11 cellular contexts compared by ENCODE assay signal in the genomic region with DNA sequence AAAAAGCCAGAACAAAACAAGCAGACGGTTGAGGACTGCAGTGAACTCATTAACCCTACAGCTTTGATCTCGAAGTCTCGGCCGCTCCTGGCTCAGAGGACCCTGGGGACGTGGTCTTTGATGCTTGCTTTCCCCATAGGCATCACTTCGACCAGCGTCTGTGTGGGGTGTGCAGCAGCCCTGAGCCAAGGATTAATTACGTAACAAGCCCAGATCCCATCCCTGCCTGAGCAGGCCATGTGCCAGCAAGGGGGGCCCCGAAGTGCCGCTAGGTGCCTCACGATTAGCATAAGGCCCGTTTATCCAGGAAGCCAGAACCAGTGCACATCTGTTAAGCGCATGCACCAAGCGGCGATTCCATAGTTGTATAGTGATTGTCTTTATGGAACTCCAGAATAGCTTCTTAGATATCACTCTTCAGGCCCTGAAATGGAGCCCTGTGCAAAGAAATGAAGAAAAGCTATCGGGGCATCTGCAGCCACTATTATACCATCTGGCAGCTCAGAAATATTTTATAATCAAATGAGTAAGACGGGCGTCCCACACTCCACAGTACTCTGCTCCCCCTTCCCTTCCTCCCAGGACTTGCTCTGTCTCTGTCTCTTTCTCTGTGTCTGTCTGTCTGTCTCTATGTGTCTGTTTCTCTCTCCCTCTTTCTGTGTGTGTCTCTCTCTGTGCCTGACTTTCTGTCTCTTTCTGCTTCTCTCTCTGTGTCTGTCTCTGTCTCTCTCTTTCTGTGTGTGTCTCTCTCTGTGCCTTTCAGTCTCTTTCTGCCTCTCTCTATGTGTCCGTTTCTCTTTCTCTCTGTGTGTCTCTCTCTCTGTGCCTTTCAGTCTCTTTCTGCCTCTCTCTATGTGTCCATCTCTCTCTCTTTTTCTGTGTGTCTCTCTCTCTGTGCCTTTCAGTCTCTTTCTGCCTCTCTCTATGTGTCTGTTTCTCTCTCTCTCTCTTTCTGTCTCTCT. TPM values are rescaled to one million over a fixed set of nuclear protein-coding genes. Genes with fewer than 3 reads are reported as not detected.
DNase-seq lines count a peak whose midpoint lies in the region; ATAC-seq and TF ChIP-seq lines count a peak whose summit lies in the region.
"Had no signal": no experiment of that assay in that cellular context is flagged by ENCODE, and none has a peak within 500 bp of the region (broad histone marks: within the 10 kb centered on the region; RNA-seq: fewer than 3 reads in every experiment).

No MANE protein-coding gene starts in this region.

- no peak for ATAC-seq in HG02852 (IDR thresholded peaks at IDR 0.05; ENCODE audit: unreplicated experiment)

- no peak for TF ChIP-seq CTCF in SK-N-SH (IDR thresholded peaks at IDR 0.05)
- TF ChIP-seq CTCF in fibroblast of villous mesenchyme (IDR thresholded peaks at IDR 0.05; ENCODE audit: insufficient read depth, low read depth, low read length) = no peak
- TF ChIP-seq CTCF in suprapubic skin (IDR thresholded peaks at IDR 0.05) = no peak

- H4K20me1 ChIP-seq in SK-N-SH (ENCODE audit: insufficient read depth) = no peaks in the 10 kb centered on the region

- H3K27me3 Mint-ChIP-seq in activated CD4-positive, alpha-beta memory T cell treated with anti-CD3 and anti-CD28 coated beads, Interleukin-2, amount 10 ng/mL, durations not matched to agents 7 days and 5 days = no peaks in the 10 kb centered on the region

- H3K4me1 ChIP-seq in SK-N-SH (ENCODE audit: control insufficient read depth in 1 of 2, insufficient read depth in 2 of 2, low read depth in 1 of 2, low read length in 1 of 2) (peaks cover 8 to 64% of the 10 kb centered on the region in 2 experiments; a peak in 3 of 4 replicates), suprapubic skin (peaks cover 19% of the 10 kb centered on the region)

- peak overlapping the region; percentile 56; the same call in 1 of the 2 replicates for H3K4me2 ChIP-seq in SK-N-SH

- H3K4me3 Mint-ChIP-seq in activated CD4-positive, alpha-beta memory T cell treated with anti-CD3 and anti-CD28 coated beads, Interleukin-2, amount 10 ng/mL, durations not matched to agents 7 days and 5 days = no peak overlapping the region
- H3K4me3 Mint-ChIP-seq: neural crest cell had no signal

- no peak for TF ChIP-seq POLR2A in suprapubic skin (IDR thresholded peaks at IDR 0.05)

- H3K27ac ChIP-seq in SK-N-SH (ENCODE audit: low read depth in 2 of 2, low read length in 1 of 2) = peak overlapping the region; percentile 7 to 67; a peak in 3 of 4 replicates
- no peak overlapping the region for H3K27ac ChIP-seq in suprapubic skin
- H3K27ac ChIP-seq: tibial artery had no signal

- DNase-seq in AG20443 (ENCODE audit: low spot score) = peak; percentile 52
- DNase-seq in GF-D8 (lab: John Stamatoyannopoulos, UW) = peak; percentile 6
- DNase-seq in SK-N-SH = peak; percentile 93
- peak; percentile 34 for DNase-seq in fibroblast of villous mesenchyme (ENCODE audit: low read depth)
- DNase-seq in activated CD4-positive, alpha-beta memory T cell treated with anti-CD3 and anti-CD28 coated beads, Interleukin-2, amount 10 ng/mL, durations not matched to agents 7 days and 5 days = no peak
- no peak for DNase-seq in foreskin melanocyte
- DNase-seq in suprapubic skin (ENCODE audit: low spot score in 2 of 2) = no peak
- DNase-seq: NCI-H2107, tibial artery had no signal

- no peaks in the 10 kb centered on the region for H3K36me3 Mint-ChIP-seq in activated CD4-positive, alpha-beta memory T cell treated with anti-CD3 and anti-CD28 coated beads, Interleukin-2, amount 10 ng/mL, durations not matched to agents 7 days and 5 days (ENCODE audit: low read depth)

- H3K27me3 ChIP-seq in SK-N-SH (ENCODE audit: insufficient read depth) (no peaks in the 10 kb centered on the region), suprapubic skin (no peaks in the 10 kb centered on the region)
- H3K27me3 ChIP-seq: tibial artery had no signal

- H3K9ac ChIP-seq in SK-N-SH = peak overlapping the region; percentile 11; the same call in 1 of the 2 replicates

- H3F3A ChIP-seq in SK-N-SH (replicated peaks; ENCODE audit: insufficient read depth) = peaks cover 3% of the 10 kb centered on the region

- CTCF ChIA-PET in SK-N-SH (lab: Yijun Ruan, JAX) = interaction anchor here (1.0 to 2.5 kb wide), 11 partner anchors 17 to 91 kb away, joined by 3 to 8 read pairs (median 4); a partner anchor contains a TSS
- CTCF ChIA-PET in activated CD4-positive, alpha-beta memory T cell treated with anti-CD3 and anti-CD28 coated beads, Interleukin-2, amount 10 ng/mL, durations not matched to agents 7 days and 5 days (lab: Charles Lee) = no interaction called here

- peaks cover 32% of the 10 kb centered on the region for H3K4me1 Mint-ChIP-seq in activated CD4-positive, alpha-beta memory T cell treated with anti-CD3 and anti-CD28 coated beads, Interleukin-2, amount 10 ng/mL, durations not matched to agents 7 days and 5 days

- H3K79me2 ChIP-seq in SK-N-SH (ENCODE audit: insufficient read depth) = peaks cover 20% of the 10 kb centered on the region; the same call in 1 of the 2 replicates

- 41% methylated on average over 19 of the region's 19 CpGs for WGBS in SK-N-SH (ENCODE audit: low lambda C conversion rate)
- WGBS in suprapubic skin = 68% methylated on average over 19 of the region's 19 CpGs

- H3K9me2 ChIP-seq in SK-N-SH = no peaks in the 10 kb centered on the region

- no peaks in the 10 kb centered on the region for H3K36me3 ChIP-seq in SK-N-SH (replicated peaks in 1 of 2; ENCODE audit: control insufficient read depth in 1 of 2, insufficient read depth in 2 of 2, low read length in 1 of 2)
- H3K36me3 ChIP-seq in suprapubic skin = no peaks in the 10 kb centered on the region
- H3K36me3 ChIP-seq: tibial artery had no signal

- TF ChIP-seq EP300 in SK-N-SH (IDR thresholded peaks at IDR 0.05; ENCODE audit: borderline replicate concordance in 1 of 2, low read depth in 1 of 2, low read length in 1 of 2) (no peak; a peak in 1 of 4 replicates), suprapubic skin (IDR thresholded peaks at IDR 0.05) (no peak)

- H3K4me3 ChIP-seq in SK-N-SH (ENCODE audit: low read depth in 2 of 2, low read length in 1 of 2) = no peak overlapping the region
- H3K4me3 ChIP-seq in fibroblast of villous mesenchyme (ENCODE audit: low read depth, low read length) = no peak overlapping the region
- H3K4me3 ChIP-seq in suprapubic skin = no peak overlapping the region
- H3K4me3 ChIP-seq: tibial artery had no signal

- peak overlapping the region; percentile 7; the same call in 1 of the 2 replicates for H2AFZ ChIP-seq in SK-N-SH (ENCODE audit: low read depth)

- TF ChIP-seq RAD21 in SK-N-SH (IDR thresholded peaks at IDR 0.05; ENCODE audit: low read length) = no peak

- no peak overlapping the region for H3K27ac Mint-ChIP-seq in activated CD4-positive, alpha-beta memory T cell treated with anti-CD3 and anti-CD28 coated beads, Interleukin-2, amount 10 ng/mL, durations not matched to agents 7 days and 5 days

- POLR2A ChIA-PET in SK-N-SH (lab: Yijun Ruan, JAX) = interaction anchor here (0.6 to 1.0 kb wide), 2 partner anchors 13 to 168 kb away, joined by 3 read pairs; no protein-coding TSS in a partner anchor
- POLR2A ChIA-PET in activated CD4-positive, alpha-beta memory T cell treated with anti-CD3 and anti-CD28 coated beads, Interleukin-2, amount 10 ng/mL, durations not matched to agents 7 days and 5 days (lab: Charles Lee) = no interaction called here

- H3K9me3 ChIP-seq in SK-N-SH (no peaks in the 10 kb centered on the region), suprapubic skin (no peaks in the 10 kb centered on the region)
- H3K9me3 ChIP-seq: tibial artery had no signal

- no peaks in the 10 kb centered on the region for H3K9me3 Mint-ChIP-seq in activated CD4-positive, alpha-beta memory T cell treated with anti-CD3 and anti-CD28 coated beads, Interleukin-2, amount 10 ng/mL, durations not matched to agents 7 days and 5 days
- H3K9me3 Mint-ChIP-seq: neural crest cell had no signal

TF ChIP-seq in SK-N-SH, 30 proteins besides CTCF, POLR2A, EP300 and RAD21:
- TF ChIP-seq, protein P1, sequence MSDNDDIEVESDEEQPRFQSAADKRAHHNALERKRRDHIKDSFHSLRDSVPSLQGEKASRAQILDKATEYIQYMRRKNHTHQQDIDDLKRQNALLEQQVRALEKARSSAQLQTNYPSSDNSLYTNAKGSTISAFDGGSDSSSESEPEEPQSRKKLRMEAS (IDR thresholded peaks at IDR 0.05; ENCODE audit: low read depth) = 0 out of 2 replicates have a peak, but pooled peaks have one; percentile 35
- no peak for TF ChIP-seq GATA2 (CRISPR knock-in tag; IDR thresholded peaks at IDR 0.05)
- TF ChIP-seq RFX5 (IDR thresholded peaks at IDR 0.05; ENCODE audit: low read length) = no peak
- peak; percentile 37; the same call in 1 of the 2 replicates for TF ChIP-seq TCF12 (IDR thresholded peaks at IDR 0.05)
- peak; percentile 93 for TF ChIP-seq MXI1 (IDR thresholded peaks at IDR 0.05; ENCODE audit: low read depth, low read length)
- peak; percentile 44 for TF ChIP-seq CHD2 (IDR thresholded peaks at IDR 0.05; ENCODE audit: low read length, partially characterized antibody)
- TF ChIP-seq FOXJ3 (CRISPR knock-in tag; IDR thresholded peaks at IDR 0.05) = 0 out of 2 replicates have a peak, but pooled peaks have one; percentile 48
- peak; percentile 65; the same call in 1 of the 2 replicates for TF ChIP-seq RCOR1 (IDR thresholded peaks at IDR 0.05; ENCODE audit: low read length)

RNA-seq across cellular contexts. Expression of a gene that starts 41.7 kb away (rescaled TPM):
- polyA plus RNA-seq in SK-N-SH (2012; rRNA removed) = 34.6 and 77.0 TPM in 2 replicates
- 42.6 and 64.9 TPM in 2 replicates for polyA plus RNA-seq in SK-N-SH (2012; cell fraction: cytosol; rRNA removed)
- 45.4 and 53.6 TPM in 2 replicates for polyA plus RNA-seq in SK-N-SH (2012; cell fraction: nucleus; rRNA removed)
- total RNA-seq in fibroblast of villous mesenchyme (51.5 and 60.0 TPM in 2 replicates), suprapubic skin (10 to 100 TPM; 27.7 to 40.7 (median 35.3) TPM)
- 10 to 100 TPM; 70.0 to 71.4 TPM for total RNA-seq in activated CD4-positive, alpha-beta memory T cell treated with anti-CD3 and anti-CD28 coated beads, Interleukin-2, amount 10 ng/mL, durations not matched to agents 7 days and 5 days

Comparison
In these comparisons a context has a peak if more than half of its experiments do, and no peak if none do; other contexts are left out.
1. DNase-seq: peak in AG20443 (single experiment), GF-D8 (single experiment), SK-N-SH (single experiment) and fibroblast of villous mesenchyme (single experiment); none in activated CD4-positive, alpha-beta memory T cell treated with anti-CD3 and anti-CD28 coated beads, Interleukin-2, amount 10 ng/mL, durations not matched to agents 7 days and 5 days (single experiment), foreskin melanocyte (single experiment) and suprapubic skin (0 of 2).